ENCODE assay signal across 11 cellular contexts in the genomic region with DNA sequence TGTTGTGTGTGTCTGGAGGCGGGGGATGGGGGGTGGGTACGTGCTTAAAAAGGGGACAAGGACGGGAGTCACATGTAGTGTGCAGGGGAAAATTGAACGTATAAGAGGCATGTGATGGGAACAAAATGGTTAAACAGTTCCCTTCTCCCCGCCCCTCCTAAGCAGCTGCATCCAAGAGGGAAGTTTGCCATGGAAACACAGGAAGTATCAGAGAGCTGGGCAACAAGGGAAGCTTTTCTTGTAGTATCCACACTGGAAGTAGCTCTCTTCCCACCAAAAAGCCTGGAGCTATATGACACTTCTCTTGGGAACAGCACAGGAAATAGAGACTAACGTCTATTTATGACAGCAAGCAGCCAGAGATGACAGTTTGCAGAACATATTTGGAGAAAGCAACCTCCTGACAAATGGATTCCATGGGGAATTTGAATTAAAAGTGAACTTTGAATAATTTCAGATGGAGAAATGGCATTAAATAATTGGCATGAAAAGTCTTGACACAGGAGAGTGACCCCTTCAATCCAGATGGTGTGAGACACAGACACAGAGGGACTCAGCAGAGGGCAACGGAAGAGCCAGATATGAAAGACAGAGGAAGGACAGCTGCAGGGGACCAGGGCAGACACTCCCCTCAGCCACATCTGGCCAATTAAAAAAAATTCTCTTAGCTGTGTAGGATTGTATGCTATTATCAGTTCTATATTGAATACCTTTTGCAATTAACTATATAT.
A peak's percentile ranks its signal among the peaks of the same experiment; 100 is the strongest.
DNase-seq lines count a peak whose midpoint lies in the region; ATAC-seq, FAIRE-seq and TF ChIP-seq lines count a peak whose summit lies in the region.
"Had no signal": no experiment of that assay in that cellular context is flagged by ENCODE, and none has a peak within 500 bp of the region (broad histone marks: within the 10 kb centered on the region; RNA-seq: fewer than 3 reads in every experiment).

No MANE protein-coding gene starts in this region.

- DNase-seq in C1 segment of cervical spinal cord (lab: John Stamatoyannopoulos, UW), result peak in 10 of 14 donors; percentile 19 to 70 (median 48)
- peak; percentile 83 for DNase-seq in NCI-H69 (lab: John Stamatoyannopoulos, UW)
- peak; percentile 49 to 51 for DNase-seq in fibroblast of lung (ENCODE audit: low read depth in 2 of 2)
- no peak for DNase-seq in nephron progenitor cell
- no peak for DNase-seq in activated naive CD4-positive, alpha-beta T cell treated with anti-CD3 and anti-CD28 coated beads, Interleukin-2, amount 50 U/mL, for 16 hours
- no peak for DNase-seq in D721Med (ENCODE audit: insufficient read length, low spot score)
- DNase-seq: Calu3, KBM-7, Peyer's patch had no signal

- TF ChIP-seq CTCF in fibroblast of lung (conservative IDR thresholded peaks at IDR 0.05 in 1 of 2, IDR thresholded peaks at IDR 0.05 in 1 of 2; ENCODE audit: low read depth in 1 of 2, low read length in 2 of 2) (no peak), nephron progenitor cell (IDR thresholded peaks at IDR 0.05) (no peak), D721Med (IDR thresholded peaks at IDR 0.05; ENCODE audit: insufficient read depth, missing control alignments) (no peak)

- no peak overlapping the region for H3K4me3 Mint-ChIP-seq in nephron progenitor cell
- no peak overlapping the region for H3K4me3 Mint-ChIP-seq in stimulated activated memory B cell treated with anti-CD40 and anti-IgM and Interleukin-4, amounts not matched to agents 10 μg/mL and 1 μg/mL and 100 μg/mL, for 72 hours

- H3K79me2 ChIP-seq in fibroblast of lung (ENCODE audit: control insufficient read depth, insufficient read depth, low read length), result no peaks in the 10 kb centered on the region

- H3K4me1 Mint-ChIP-seq in nephron progenitor cell, result peaks cover 29% of the 10 kb centered on the region
- H3K4me1 Mint-ChIP-seq in stimulated activated memory B cell treated with anti-CD40 and anti-IgM and Interleukin-4, amounts not matched to agents 10 μg/mL and 1 μg/mL and 100 μg/mL, for 72 hours, result peaks cover 7% of the 10 kb centered on the region

- no peaks in the 10 kb centered on the region for H3K4me1 ChIP-seq in fibroblast of lung (ENCODE audit: control insufficient read depth, extremely low read depth, insufficient read depth, low read length)
- H3K4me1 ChIP-seq: Peyer's patch had no signal

- ATAC-seq in GM18502 (IDR thresholded peaks at IDR 0.05; ENCODE audit: poor library complexity, unreplicated experiment), result no peak
- ATAC-seq in stimulated activated memory B cell treated with anti-CD40 and anti-IgM and Interleukin-4, amounts not matched to agents 10 μg/mL and 1 μg/mL and 100 μg/mL, for 72 hours, result no peak

- H3K9ac ChIP-seq in fibroblast of lung (ENCODE audit: insufficient read depth, low read length), result no peak overlapping the region

- H3K27ac Mint-ChIP-seq in nephron progenitor cell, result peak overlapping the region; percentile 55
- no peak overlapping the region for H3K27ac Mint-ChIP-seq in stimulated activated memory B cell treated with anti-CD40 and anti-IgM and Interleukin-4, amounts not matched to agents 10 μg/mL and 1 μg/mL and 100 μg/mL, for 72 hours

- peaks cover 8% of the 10 kb centered on the region for H3K9me3 Mint-ChIP-seq in nephron progenitor cell
- H3K9me3 Mint-ChIP-seq in stimulated activated memory B cell treated with anti-CD40 and anti-IgM and Interleukin-4, amounts not matched to agents 10 μg/mL and 1 μg/mL and 100 μg/mL, for 72 hours, result no peaks in the 10 kb centered on the region

- no peaks in the 10 kb centered on the region for H3K36me3 ChIP-seq in fibroblast of lung (ENCODE audit: control insufficient read depth, insufficient read depth, low read length)
- H3K36me3 ChIP-seq: Peyer's patch had no signal

- H3K36me3 Mint-ChIP-seq in nephron progenitor cell (ENCODE audit: low read depth), result no peaks in the 10 kb centered on the region
- no peaks in the 10 kb centered on the region for H3K36me3 Mint-ChIP-seq in stimulated activated memory B cell treated with anti-CD40 and anti-IgM and Interleukin-4, amounts not matched to agents 10 μg/mL and 1 μg/mL and 100 μg/mL, for 72 hours

- H3K4me2 ChIP-seq in fibroblast of lung (ENCODE audit: extremely low read depth, insufficient read depth, low read length), result no peak overlapping the region

- H3K4me3 ChIP-seq in fibroblast of lung (replicated peaks in 1 of 4; ENCODE audit: control extremely low read depth in 1 of 4, insufficient read depth in 1 of 4, low read depth in 3 of 4, low read length in 4 of 4), result no peak overlapping the region
- H3K4me3 ChIP-seq: Peyer's patch had no signal

- H3K27me3 ChIP-seq in fibroblast of lung (ENCODE audit: control insufficient read depth, insufficient read depth, low read length), result no peaks in the 10 kb centered on the region
- H3K27me3 ChIP-seq: Peyer's patch had no signal

- H3K27me3 Mint-ChIP-seq in nephron progenitor cell (ENCODE audit: low read depth, poor library complexity), result no peaks in the 10 kb centered on the region
- H3K27me3 Mint-ChIP-seq in stimulated activated memory B cell treated with anti-CD40 and anti-IgM and Interleukin-4, amounts not matched to agents 10 μg/mL and 1 μg/mL and 100 μg/mL, for 72 hours, result no peaks in the 10 kb centered on the region

- no peak for FAIRE-seq in D721Med (lab: Jason Lieb, UNC)

- peak overlapping the region; percentile 51 for H2AFZ ChIP-seq in fibroblast of lung (ENCODE audit: low read length)

- no peak overlapping the region for H3K27ac ChIP-seq in fibroblast of lung (ENCODE audit: insufficient read depth, low read length)
- H3K27ac ChIP-seq: Peyer's patch had no signal

- no peaks in the 10 kb centered on the region for H4K20me1 ChIP-seq in fibroblast of lung (ENCODE audit: control insufficient read depth, extremely low read depth, insufficient read depth, low read length)

- H3K9me3 ChIP-seq in fibroblast of lung (ENCODE audit: control insufficient read depth, insufficient read depth, low read depth, low read length), result no peaks in the 10 kb centered on the region
- H3K9me3 ChIP-seq: Peyer's patch had no signal

Comparison
In these comparisons a context has a peak if more than half of its experiments do, and no peak if none do; other contexts are left out.
1. DNase-seq: peak in C1 segment of cervical spinal cord (10 of 14), NCI-H69 (single experiment) and fibroblast of lung (2 of 2); none in nephron progenitor cell (single experiment), activated naive CD4-positive, alpha-beta T cell treated with anti-CD3 and anti-CD28 coated beads, Interleukin-2, amount 50 U/mL, for 16 hours (single experiment) and D721Med (single experiment).